19 cellular contexts compared by ENCODE assay signal in genomic region chr1:192632188-192632587, GRCh38. TPM values are rescaled to one million over a fixed set of nuclear protein-coding genes. Genes with fewer than 3 reads are reported as not detected.
DNase-seq lines count a peak whose midpoint lies in the region; ATAC-seq, FAIRE-seq and TF ChIP-seq lines count a peak whose summit lies in the region.
"Had no signal": no experiment of that assay in that cellular context is flagged by ENCODE, and none has a peak within 500 bp of the region (broad histone marks: within the 10 kb centered on the region; RNA-seq: fewer than 3 reads in every experiment).

No MANE protein-coding gene starts in this region.

- WGBS in mesodermal cell (ENCODE audit: insufficient coverage in 2 of 2), 2 experiments = 80 to 88% methylated on average over 1 of the region's 3 CpGs

- H3K27ac ChIP-seq in 22Rv1 (peak overlapping the region; percentile 60), astrocyte (ENCODE audit: low read depth, low read length) (no peak overlapping the region), mesodermal cell (ENCODE audit: low read depth, low read length, severe bottlenecking) (peak overlapping the region; percentile 84)
- H3K27ac ChIP-seq: BLaER1 treated with 17β-estradiol and CSF1 and Interleukin-3, amounts not matched to agents 10 nM and 100 nM had no signal

- no peaks in the 10 kb centered on the region for H3K79me2 ChIP-seq in astrocyte (ENCODE audit: insufficient read depth, low read length)

- H2AFZ ChIP-seq in astrocyte (ENCODE audit: low read depth, low read length) = no peak overlapping the region

- no peaks in the 10 kb centered on the region for H3K4me1 ChIP-seq in astrocyte (ENCODE audit: insufficient read depth, low read length)
- H3K4me1 ChIP-seq in mesodermal cell (ENCODE audit: control insufficient read depth, insufficient read depth, low read length, poor library complexity, severe bottlenecking) = peaks cover 41% of the 10 kb centered on the region

- no peaks in the 10 kb centered on the region for H3K36me3 Mint-ChIP-seq in astrocyte (ENCODE audit: low read depth, unreplicated experiment)
- H3K36me3 Mint-ChIP-seq: CD8-positive, alpha-beta memory T cell had no signal

- no peak overlapping the region for H3K9ac ChIP-seq in astrocyte (ENCODE audit: low read length)
- H3K9ac ChIP-seq: BLaER1 treated with 17β-estradiol and CSF1 and Interleukin-3, amounts not matched to agents 10 nM and 100 nM had no signal

- H3K4me3 ChIP-seq in astrocyte (ENCODE audit: insufficient read depth, low read depth, low read length) (no peak overlapping the region), mesodermal cell (ENCODE audit: extremely low read depth, insufficient read depth, low read length, poor library complexity, severe bottlenecking) (no peak overlapping the region)
- H3K4me3 ChIP-seq: BLaER1 treated with 17β-estradiol and CSF1 and Interleukin-3, amounts not matched to agents 10 nM and 100 nM; GM12878 had no signal

- H3K27me3 Mint-ChIP-seq in astrocyte (ENCODE audit: low read depth, unreplicated experiment) = no peaks in the 10 kb centered on the region

- H3K27ac Mint-ChIP-seq in astrocyte (ENCODE audit: unreplicated experiment) = no peak overlapping the region
- H3K27ac Mint-ChIP-seq: CD8-positive, alpha-beta memory T cell had no signal

- TF ChIP-seq CTCF in 22Rv1 (IDR thresholded peaks at IDR 0.05) = no peak
- TF ChIP-seq CTCF in astrocyte (IDR thresholded peaks at IDR 0.05; ENCODE audit: insufficient read depth, low read depth, low read length) = no peak

- H3K4me1 Mint-ChIP-seq in astrocyte (ENCODE audit: low read depth, unreplicated experiment) = peaks cover 16% of the 10 kb centered on the region
- H3K4me1 Mint-ChIP-seq: CD8-positive, alpha-beta memory T cell had no signal

- peak; percentile 74 for DNase-seq in NCI-H526 treated with DMSO at 0.1 percent for 48 hours (lab: John Stamatoyannopoulos, UW)
- DNase-seq in astrocyte (ENCODE audit: low read depth) = peak; percentile 36
- no peak for DNase-seq in KG1 (lab: John Stamatoyannopoulos, UW)
- no peak for DNase-seq in DMS79 (lab: John Stamatoyannopoulos, UW)
- DNase-seq: CD8-positive, alpha-beta memory T cell; DND-41; GDM1; NCI-H1105 treated with DMSO at 0.1 percent for 48 hours; NCI-H187 had no signal

- ATAC-seq in GM18868 (IDR thresholded peaks at IDR 0.05; ENCODE audit: unreplicated experiment) = no peak
- ATAC-seq in GM21447 (IDR thresholded peaks at IDR 0.05; ENCODE audit: unreplicated experiment) = no peak
- ATAC-seq: GM12878 had no signal

- H3K9me3 Mint-ChIP-seq in astrocyte (ENCODE audit: unreplicated experiment) = no peaks in the 10 kb centered on the region
- H3K9me3 Mint-ChIP-seq: CD8-positive, alpha-beta memory T cell had no signal

- no peak overlapping the region for H3K4me2 ChIP-seq in astrocyte (ENCODE audit: low read length)
- H3K4me2 ChIP-seq: BLaER1 treated with 17β-estradiol and CSF1 and Interleukin-3, amounts not matched to agents 10 nM and 100 nM had no signal

- H3K4me3 Mint-ChIP-seq in astrocyte (ENCODE audit: unreplicated experiment) = no peak overlapping the region
- H3K4me3 Mint-ChIP-seq: CD8-positive, alpha-beta memory T cell had no signal

- H3K27me3 ChIP-seq in astrocyte (ENCODE audit: insufficient read depth, low read length) = no peaks in the 10 kb centered on the region
- H3K27me3 ChIP-seq: BLaER1 treated with 17β-estradiol and CSF1 and Interleukin-3, amounts not matched to agents 10 nM and 100 nM had no signal

- no peaks in the 10 kb centered on the region for H3K36me3 ChIP-seq in astrocyte (ENCODE audit: insufficient read depth, low read length)
- H3K36me3 ChIP-seq in mesodermal cell (ENCODE audit: control insufficient read depth, insufficient read depth, low read length) = no peaks in the 10 kb centered on the region
- H3K36me3 ChIP-seq: BLaER1 treated with 17β-estradiol and CSF1 and Interleukin-3, amounts not matched to agents 10 nM and 100 nM had no signal

- FAIRE-seq in astrocyte (lab: Jason Lieb, UNC) = no peak
- FAIRE-seq: A204.1, GM12878, GM18507, H54 had no signal

- H3K9me3 ChIP-seq in astrocyte (ENCODE audit: insufficient read depth, low read depth, low read length) = no peaks in the 10 kb centered on the region
- H3K9me3 ChIP-seq in mesodermal cell (ENCODE audit: control insufficient read depth, low read length) = no peaks in the 10 kb centered on the region
- H3K9me3 ChIP-seq: BLaER1 treated with 17β-estradiol and CSF1 and Interleukin-3, amounts not matched to agents 10 nM and 100 nM had no signal

- H4K20me1 ChIP-seq in astrocyte (ENCODE audit: insufficient read depth, low read length) = no peaks in the 10 kb centered on the region
- H4K20me1 ChIP-seq: BLaER1 treated with 17β-estradiol and CSF1 and Interleukin-3, amounts not matched to agents 10 nM and 100 nM had no signal

RNA-seq across cellular contexts. Expression of gene RGS13, which starts 3.8 kb away (rescaled TPM):
- total RNA-seq in astrocyte = not detected in 2 replicates
- polyA plus RNA-seq in mesodermal cell (2013, experiment 1 of 2) = 5.9 TPM
- polyA plus RNA-seq in mesodermal cell (2013, experiment 2 of 2) = 11.8 TPM
- total RNA-seq: LHCN-M2 had no signal
- polyA plus RNA-seq: CD8-positive, alpha-beta memory T cell had no signal

RNA-seq across cellular contexts. Expression of gene RGS1, which starts 56.6 kb away (rescaled TPM):
- not detected in 2 replicates for total RNA-seq in astrocyte
- polyA plus RNA-seq in mesodermal cell (2013, experiment 1 of 2) = 9.3 TPM
- polyA plus RNA-seq in mesodermal cell (2013, experiment 2 of 2) = 14.9 TPM

Comparison
In these comparisons a context has a peak if more than half of its experiments do, and no peak if none do; other contexts are left out.
1. DNase-seq: peak in NCI-H526 treated with DMSO at 0.1 percent for 48 hours (single experiment) and astrocyte (single experiment); none in KG1 (single experiment) and DMS79 (single experiment).